Comparison of ENCODE assay signal across 8 cellular contexts in the genomic region with DNA sequence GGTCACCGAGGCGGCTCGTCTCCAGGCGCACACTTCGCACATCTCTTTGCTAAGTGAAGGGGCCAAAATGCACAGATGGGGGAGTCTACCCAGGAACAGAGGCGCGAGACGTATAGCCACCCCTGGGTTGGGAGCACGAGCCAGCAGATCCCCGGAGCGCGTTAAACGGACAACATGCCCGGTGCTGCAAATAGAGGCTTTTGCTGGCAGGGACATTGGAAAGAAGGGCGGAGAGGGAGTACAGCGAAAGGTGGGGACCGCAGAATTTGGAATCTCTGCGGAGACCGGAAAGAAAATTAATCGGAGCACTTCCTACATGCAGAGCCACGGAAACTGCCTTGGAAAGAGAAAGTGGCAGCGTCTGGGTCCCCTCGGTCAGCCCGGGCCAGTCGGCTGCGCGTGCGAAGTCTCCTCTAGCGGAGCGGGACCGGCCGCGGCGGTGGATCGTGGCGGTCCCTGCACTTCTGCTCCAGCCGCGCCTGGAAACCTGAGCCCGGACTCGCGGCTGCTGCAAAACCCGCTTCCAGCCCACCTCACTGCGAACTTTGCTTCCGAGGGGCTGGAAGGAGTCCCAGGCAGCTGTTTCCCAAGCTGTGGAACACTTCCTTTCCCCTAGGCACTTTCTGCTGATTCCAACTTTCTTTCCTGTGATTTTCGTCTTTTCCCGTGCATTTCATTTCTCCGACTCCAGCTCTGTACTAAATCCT. TPM values are rescaled to one million over a fixed set of nuclear protein-coding genes. Genes with fewer than 3 reads are reported as not detected.
DNase-seq lines count a peak whose midpoint lies in the region; ATAC-seq, FAIRE-seq and TF ChIP-seq lines count a peak whose summit lies in the region.

No MANE protein-coding gene starts in this region.

- no peaks in the 10 kb centered on the region for H3K36me3 ChIP-seq in CD8-positive, alpha-beta memory T cell (ENCODE audit: insufficient read depth, low read length)
- H3K36me3 ChIP-seq in OCI-LY3 (replicated peaks; ENCODE audit: low read depth, low read length): no peaks in the 10 kb centered on the region
- H3K36me3 ChIP-seq in GM12878 (ENCODE audit: control insufficient read depth in 2 of 2, insufficient read depth in 2 of 2, low read length in 1 of 2): no peaks in the 10 kb centered on the region

- RAD21 ChIA-PET in GM12878 (lab: Charles Lee; ENCODE audit: unreplicated experiment): no interaction called here

- H4K20me1 ChIP-seq in OCI-LY3 (ENCODE audit: insufficient read depth, low read length) (no peaks in the 10 kb centered on the region), GM12878 (ENCODE audit: control insufficient read depth, insufficient read depth) (no peaks in the 10 kb centered on the region)

- no peak overlapping the region for H3K27ac ChIP-seq in CD8-positive, alpha-beta memory T cell (ENCODE audit: low read depth, low read length)
- H3K27ac ChIP-seq in OCI-LY3 (ENCODE audit: low read length): peak overlapping the region; percentile 46
- no peak overlapping the region for H3K27ac ChIP-seq in GM12878 (ENCODE audit: control insufficient read depth, insufficient read depth)

- no peak for TF ChIP-seq EP300 in GM12878 (IDR thresholded peaks at IDR 0.05; ENCODE audit: borderline replicate concordance in 1 of 2, control insufficient read depth in 1 of 2, low read depth in 2 of 2, low read length in 2 of 2)

- H3K79me2 ChIP-seq in OCI-LY3 (ENCODE audit: low read length) (no peaks in the 10 kb centered on the region), GM12878 (ENCODE audit: control insufficient read depth, insufficient read depth, low read length) (no peaks in the 10 kb centered on the region)

- BruUV-seq in GM12878 (replicated peaks; lab: Mats Ljungman, UMichigan): no TSS peak

- FAIRE-seq in GM19239 (lab: Jason Lieb, UNC) (peak; percentile 52), GM12878 (lab: Jason Lieb, UNC) (no peak)

- intact Hi-C loops in GM12878 (cut with micrococcal nuclease; ENCODE audit: unreplicated experiment): loop anchor here (5.0 to 10.0 kb wide), 2 partner anchors 686 to 1304 kb away; no protein-coding TSS in a partner anchor

- peak overlapping the region in 5 of 8 donors; percentile 57 to 64 (median 63) for H3K27ac Mint-ChIP-seq in CD8-positive, alpha-beta memory T cell

- ATAC-seq in HG03280 (IDR thresholded peaks at IDR 0.05; ENCODE audit: unreplicated experiment) (peak; percentile 23), GM12878 (peak; percentile 64)

- H3K4me2 ChIP-seq in OCI-LY3 (ENCODE audit: low read length): peak overlapping the region; percentile 76
- H3K4me2 ChIP-seq in GM12878 (ENCODE audit: control insufficient read depth, insufficient read depth): peak overlapping the region; percentile 88

- TF ChIP-seq POLR2A in GM12878 (IDR thresholded peaks at IDR 0.05; ENCODE audit: low read depth, low read length): no peak

- H3K9me3 ChIP-seq in CD8-positive, alpha-beta memory T cell (ENCODE audit: low read length): no peaks in the 10 kb centered on the region
- H3K9me3 ChIP-seq in OCI-LY3 (ENCODE audit: insufficient read depth, low read length) (no peaks in the 10 kb centered on the region), GM12878 (replicated peaks; ENCODE audit: control insufficient read depth, insufficient read depth, low read length) (no peaks in the 10 kb centered on the region; the same call in 2 of the 3 replicates)

- SMC1A ChIA-PET in GM12878 (lab: Charles Lee; ENCODE audit: uncharacterized antibody, unreplicated experiment): no interaction called here

- H3K4me1 ChIP-seq in CD8-positive, alpha-beta memory T cell (ENCODE audit: insufficient read depth, low read length): peaks cover 14% of the 10 kb centered on the region
- peaks cover 16% of the 10 kb centered on the region for H3K4me1 ChIP-seq in OCI-LY3 (ENCODE audit: low read length)
- no peaks in the 10 kb centered on the region; the same call in 1 of the 2 replicates for H3K4me1 ChIP-seq in GM12878 (ENCODE audit: control insufficient read depth, insufficient read depth, low read length)

- in situ Hi-C loops in GM12878 (cut with MboI): loop anchor here (5.0 kb wide), 1 partner anchor 1574 kb away; no protein-coding TSS in a partner anchor

- H3K4me3 ChIP-seq in CD8-positive, alpha-beta memory T cell (ENCODE audit: low read length): peak overlapping the region; percentile 65
- H3K4me3 ChIP-seq in OCI-LY3 (ENCODE audit: low read length) (peak overlapping the region; percentile 91), GM12878 (peak overlapping the region; percentile 73)

- H3K36me3 Mint-ChIP-seq in CD8-positive, alpha-beta memory T cell: peaks cover 0 to 1% (median 0%) of the 10 kb centered on the region in 3 donors

- peak in 3 of 5 donors; percentile 4 to 45 (median 13) for DNase-seq in CD8-positive, alpha-beta memory T cell
- DNase-seq in GM19239 (ENCODE audit: insufficient read length, low spot score) (peak; percentile 9), GM12878 (ENCODE audit: low read depth, low spot score) (no peak), iPS DF 19.7 (ENCODE audit: low read depth, low spot score) (peak; percentile 20), retina (peak; percentile 93), OCI-M2 (lab: John Stamatoyannopoulos, UW; ENCODE audit: unreplicated experiment) (no peak)

- no peak overlapping the region for H3K4me3 Mint-ChIP-seq in CD8-positive, alpha-beta memory T cell

- CTCF ChIA-PET in CD8-positive, alpha-beta memory T cell (lab: Charles Lee): no interaction called here
- CTCF ChIA-PET in GM12878 (lab: Yijun Ruan, JAX): no interaction called here

- peaks cover 4% of the 10 kb centered on the region for H3K27me3 ChIP-seq in CD8-positive, alpha-beta memory T cell (ENCODE audit: insufficient read depth, low read length, poor library complexity, severe bottlenecking)
- H3K27me3 ChIP-seq in OCI-LY3 (ENCODE audit: low read depth, low read length) (peaks cover 20% of the 10 kb centered on the region), GM12878 (replicated peaks in 1 of 2; ENCODE audit: control insufficient read depth in 2 of 2, insufficient read depth in 2 of 2, low read length in 1 of 2) (peaks cover 1 to 7% of the 10 kb centered on the region in 2 experiments; a peak in 3 of 4 replicates)

- peaks cover 1 to 8% of the 10 kb centered on the region in 2 donors for H3K27me3 Mint-ChIP-seq in CD8-positive, alpha-beta memory T cell

- TF ChIP-seq RAD21 in GM12878 (IDR thresholded peaks at IDR 0.05; ENCODE audit: insufficient read depth, low read depth, low read length): no peak

- H2AFZ ChIP-seq in OCI-LY3 (ENCODE audit: low read depth, low read length) (peak overlapping the region; percentile 90), GM12878 (ENCODE audit: control insufficient read depth, low read depth, low read length) (peak overlapping the region; percentile 55)

- POLR2A ChIA-PET in CD8-positive, alpha-beta memory T cell (lab: Charles Lee): no interaction called here
- POLR2A ChIA-PET in GM12878 (lab: Charles Lee): no interaction called here

- 10% methylated on average over 47 of the region's 47 CpGs for WGBS in GM12878 (ENCODE audit: insufficient coverage, insufficient replicate concordance, low lambda C conversion rate, missing lambda C conversion rate)

- H3K9me3 Mint-ChIP-seq in CD8-positive, alpha-beta memory T cell: no peaks in the 10 kb centered on the region

- no peak for TF ChIP-seq CTCF in OCI-LY3 (IDR thresholded peaks at IDR 0.05; ENCODE audit: low read depth, low read length)
- no peak for TF ChIP-seq CTCF in GM12878 (IDR thresholded peaks at IDR 0.05 in 2 of 3, conservative IDR thresholded peaks at IDR 0.05 in 1 of 3; ENCODE audit: control insufficient read depth in 2 of 3, extremely low read depth in 1 of 3, insufficient read depth in 1 of 3, low read depth in 3 of 3, low read length in 3 of 3)

- H3K9ac ChIP-seq in OCI-LY3 (ENCODE audit: low read length) (peak overlapping the region; percentile 89), GM12878 (ENCODE audit: control insufficient read depth, insufficient read depth, low read length) (no peak overlapping the region)

- H3K4me1 Mint-ChIP-seq in CD8-positive, alpha-beta memory T cell: peaks cover 7 to 17% (median 16%) of the 10 kb centered on the region in 3 donors

TF ChIP-seq in GM12878, 131 proteins besides CTCF, POLR2A, EP300 and RAD21 (continues in another document):
- TF ChIP-seq KAT2A (conservative IDR thresholded peaks at IDR 0.05; ENCODE audit: control insufficient read depth, low read depth, low read length) (no peak), FOXM1 (IDR thresholded peaks at IDR 0.05; ENCODE audit: low read depth, low read length) (no peak), EED (IDR thresholded peaks at IDR 0.05; ENCODE audit: low read depth) (no peak), NR2C1 (IDR thresholded peaks at IDR 0.05) (no peak), CBX3 (IDR thresholded peaks at IDR 0.05; ENCODE audit: borderline replicate concordance, low read depth) (no peak), IKZF1 (conservative IDR thresholded peaks at IDR 0.05) (0 out of 2 replicates have a peak, but pooled peaks have one; percentile 37), GATAD2B (conservative IDR thresholded peaks at IDR 0.05; ENCODE audit: low read depth) (0 out of 2 replicates have a peak, but pooled peaks have one; percentile 22), POLR2AphosphoS5 (IDR thresholded peaks at IDR 0.05; ENCODE audit: low read length) (no peak), NR2F1 (conservative IDR thresholded peaks at IDR 0.05) (0 out of 2 replicates have a peak, but pooled peaks have one; percentile 1)

RNA-seq across cellular contexts. Expression of a gene that starts 0.8 kb away (rescaled TPM):
- under 1 TPM; 0.09 to 0.16 TPM for total RNA-seq in CD8-positive, alpha-beta memory T cell
- polyA plus RNA-seq in CD8-positive, alpha-beta memory T cell: 0.21 TPM
- total RNA-seq in GM12878 (2013; cell fraction: nucleolus; rRNA removed): 0.02 TPM in 1 of 2 replicates, not detected in the other
- total RNA-seq in GM12878 (2014; rRNA removed) (0.05 and 0.11 TPM in 2 replicates), GM12878 (2014; rRNA removed; fragmentation: Illumina TruSeq; extraction: Trizol) (0.04 and 0.05 TPM in 2 replicates), GM12878 (2021) (0.05 and 0.08 TPM in 2 replicates)
- 0.03 TPM for polyA plus RNA-seq in GM12878 (2011; ENCODE audit: low read depth)
- polyA plus RNA-seq in GM12878 (2011; rRNA removed) (2.3 and 2.7 TPM in 2 replicates), GM12878 (2014; fragmentation: Illumina TruSeq; extraction: Trizol) (0.12 and 0.14 TPM in 2 replicates), GM12878 (2014; fragmentation: Nextera tagmentation; extraction: Ambion mirVana) (under 1 TPM; 0.02 to 0.05 TPM), GM12878 (2014; rRNA removed) (0.03 and 0.05 TPM in 2 replicates), GM12878 (2016; fragmentation: Nextera tagmentation; extraction: Ambion mirVana) (under 1 TPM in 1 of 2 experiments, not detected in 1; 0.09 TPM)
- polyA plus RNA-seq in GM12878 (2011; cell fraction: cytosol; rRNA removed): 1.1 and 1.6 TPM in 2 replicates
- 1.8 and 1.9 TPM in 2 replicates for polyA plus RNA-seq in GM12878 (2011; cell fraction: nucleus; rRNA removed)
- polyA plus RNA-seq in GM12878 (2012): not detected in 2 replicates
- 5.4 and 7.9 TPM in 2 replicates for polyA minus RNA-seq in GM12878 (2011; rRNA and poly(A)+ RNA removed)
- polyA minus RNA-seq in GM12878 (2011; cell fraction: cytosol; rRNA and poly(A)+ RNA removed): 0.67 and 1.1 TPM in 2 replicates
- 3.7 and 5.1 TPM in 2 replicates for polyA minus RNA-seq in GM12878 (2011; cell fraction: nucleus; rRNA and poly(A)+ RNA removed)

Comparison
In these comparisons a context has a peak if more than half of its experiments do, and no peak if none do; other contexts are left out.
1. DNase-seq: peak in CD8-positive, alpha-beta memory T cell (3 of 5), GM19239 (single experiment), iPS DF 19.7 (single experiment) and retina (single experiment); none in GM12878 (single experiment) and OCI-M2 (single experiment).
2. Peak in every context shown above with its lines, with median percentiles within 50 percentile points of each other: H3K4me3 ChIP-seq.